Comparison of ENCODE assay signal across 26 cellular contexts in the genomic region with DNA sequence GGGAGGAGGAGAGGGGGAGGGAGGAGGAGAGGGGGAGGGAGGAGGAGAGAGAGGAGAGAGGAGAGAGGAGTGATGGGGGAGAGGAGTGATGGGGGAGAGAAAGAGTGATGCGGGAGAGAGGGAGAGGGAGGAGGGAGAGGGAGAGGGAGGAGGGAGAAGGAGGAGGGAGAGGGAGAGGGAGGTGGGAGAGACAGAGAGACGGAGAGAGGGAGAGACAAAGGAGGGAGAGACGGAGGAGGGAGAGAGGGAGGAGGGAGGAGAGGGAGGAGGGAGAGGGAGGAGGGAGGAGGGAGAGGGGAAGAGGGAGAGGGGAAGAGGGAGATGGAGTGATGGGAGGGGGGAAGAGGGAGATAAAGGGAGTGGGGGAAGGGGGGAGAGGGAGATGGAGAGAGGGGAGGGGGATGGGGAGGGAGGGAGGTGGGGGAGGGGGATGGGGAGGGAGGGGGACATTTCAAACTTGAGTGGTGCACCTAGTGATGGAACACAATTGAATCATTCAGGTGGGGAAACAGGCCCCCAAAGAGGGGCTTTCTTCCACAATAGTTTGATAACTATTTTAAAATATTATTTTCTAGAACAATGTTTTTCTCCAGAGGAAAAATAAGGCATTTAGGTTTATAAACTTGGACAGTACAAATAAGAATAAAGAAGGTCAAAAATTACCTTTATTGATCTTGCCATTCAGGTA.
"Had no signal": no experiment of that assay in that cellular context is flagged by ENCODE, and none has a peak within 500 bp of the region (broad histone marks: within the 10 kb centered on the region; RNA-seq: fewer than 3 reads in every experiment).

No MANE protein-coding gene starts in this region.

- H3K4me1 ChIP-seq: parathyroid adenoma, psoas muscle, stomach, thyroid gland, tibial nerve, upper lobe of left lung, vagina had no signal

- H2AFZ ChIP-seq: parathyroid adenoma had no signal

- ATAC-seq: naive thymus-derived CD8-positive, alpha-beta T cell; natural killer cell treated with Interleukin-12 subunit alpha and Interleukin-12 subunit beta and Interleukin-15 and Interleukin-18, amount 100 ng/mL, for 72 hours; psoas muscle; right cardiac atrium; sciatic nerve; stimulated activated effector memory CD8-positive, alpha-beta T cell treated with anti-CD3 and anti-CD28 coated beads, Interleukin-12 subunit alpha, Interleukin-12 subunit beta, amount 100 ng/mL, for 72 hours; stimulated activated naive B cell treated with anti-CD40 and anti-IgM and Interleukin-4, amounts not matched to agents 10 μg/mL and 1 μg/mL and 100 μg/mL, for 72 hours had no signal

- DNase-seq: naive thymus-derived CD8-positive, alpha-beta T cell; nephron progenitor cell; nucleus accumbens; posterior cingulate gyrus; psoas muscle; right cardiac atrium; small intestine; stimulated activated CD4-positive, alpha-beta T cell treated with anti-CD3 and anti-CD28 coated beads, Interleukin-15, amount 100 ng/mL, for 24 hours; stimulated activated CD4-positive, alpha-beta T cell treated with anti-CD3 and anti-CD28 coated beads, Interleukin-2, amount 100 ng/mL, for 24 hours; stimulated activated CD4-positive, alpha-beta T cell treated with anti-CD3 and anti-CD28 coated beads, Interleukin-2, amount 100 ng/mL, for 48 hours; stimulated activated CD4-positive, alpha-beta T cell treated with anti-CD3 and anti-CD28 coated beads, Interleukin-4, amount 100 ng/mL, for 24 hours; stimulated activated naive B cell treated with anti-CD40 and anti-IgM and Interleukin-4, amounts not matched to agents 10 μg/mL and 1 μg/mL and 100 μg/mL, for 72 hours; stimulated activated naive CD4-positive, alpha-beta T cell treated with Interleukin-2 at 50 U/mL for 16 hours; stomach; thyroid gland; trophoblast cell; upper lobe of left lung had no signal

- H3K27ac ChIP-seq: neutrophil, parathyroid adenoma, psoas muscle, stomach, thoracic aorta, thyroid gland, tibial nerve, upper lobe of left lung, vagina had no signal

- FAIRE-seq: small intestine, urothelium cell line had no signal

- H3K27me3 ChIP-seq: thyroid gland, tibial nerve, upper lobe of left lung, vagina had no signal

- H3K36me3 ChIP-seq: neutrophil, stomach, thoracic aorta, thyroid gland, tibial nerve, upper lobe of left lung, vagina had no signal

- H3K79me2 ChIP-seq: parathyroid adenoma had no signal

- H3K9ac ChIP-seq: parathyroid adenoma had no signal

- H3K9me3 ChIP-seq: neutrophil, psoas muscle, stomach, thoracic aorta, thyroid gland, tibial nerve, upper lobe of left lung, vagina had no signal

- H3K4me3 ChIP-seq: psoas muscle, stomach, thoracic aorta, thyroid gland, tibial nerve, upper lobe of left lung, vagina had no signal
